In the genomic region with DNA sequence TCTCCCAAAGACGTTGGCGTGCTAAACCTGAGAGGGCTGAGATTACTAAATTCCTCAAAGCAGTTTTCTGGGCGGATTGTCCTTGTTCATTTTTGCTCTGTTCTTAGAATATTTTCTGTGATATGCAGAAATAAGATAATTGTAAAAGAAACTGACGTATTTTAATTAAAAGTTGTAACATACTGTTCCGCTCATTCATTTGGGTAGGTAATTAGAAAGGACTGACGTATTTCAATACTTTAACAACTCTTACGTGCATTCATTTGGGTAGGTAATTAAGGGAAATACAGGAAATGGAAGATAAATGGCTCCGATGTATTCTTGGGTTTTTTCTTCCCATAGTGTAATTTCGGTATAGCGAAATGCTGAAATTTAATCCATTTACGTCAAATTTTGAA, we compare ENCODE assay signal across 7 cellular contexts. TPM values are rescaled to one million over a fixed set of nuclear protein-coding genes. Genes with fewer than 3 reads are reported as not detected.
DNase-seq lines count a peak whose midpoint lies in the region; ATAC-seq lines count a peak whose summit lies in the region.

No MANE protein-coding gene starts in this region.

- DNase-seq in immature natural killer cell, result no peak
- no peak for DNase-seq in cerebellar cortex (ENCODE audit: low spot score)

- H3K9me3 ChIP-seq in HUES6 (ENCODE audit: control insufficient read depth, insufficient read depth, low read depth, low read length) (no peaks in the 10 kb centered on the region), subcutaneous abdominal adipose tissue (ENCODE audit: control insufficient read depth in 5 of 5, low read length in 5 of 5) (no peaks in the 10 kb centered on the region)

- H3K27ac ChIP-seq in HUES6 (ENCODE audit: low read depth, low read length), result no peak overlapping the region
- H3K27ac ChIP-seq in subcutaneous abdominal adipose tissue (ENCODE audit: low read depth, low read length), result peak overlapping the region; percentile 89

- H3K36me3 Mint-ChIP-seq in activated naive CD8-positive, alpha-beta T cell, result no peaks in the 10 kb centered on the region
- H3K36me3 Mint-ChIP-seq in immature natural killer cell, result no peaks in the 10 kb centered on the region

- H3K4me3 Mint-ChIP-seq in activated naive CD8-positive, alpha-beta T cell, result peak overlapping the region; percentile 100
- peak overlapping the region; percentile 93 to 100 (median 97) for H3K4me3 Mint-ChIP-seq in immature natural killer cell

- H3K9ac ChIP-seq in HUES6 (ENCODE audit: low read length), result peak overlapping the region; percentile 14
- H3K9ac ChIP-seq in subcutaneous abdominal adipose tissue (ENCODE audit: low read length in 5 of 5), result peak overlapping the region; percentile 43 to 96 (median 89)

- H3K36me3 ChIP-seq in HUES6 (ENCODE audit: control insufficient read depth, insufficient read depth, low read length) (no peaks in the 10 kb centered on the region), subcutaneous abdominal adipose tissue (ENCODE audit: control insufficient read depth in 5 of 5, insufficient read depth in 5 of 5, low read length in 5 of 5) (no peaks in the 10 kb centered on the region)

- H3K27ac Mint-ChIP-seq in activated naive CD8-positive, alpha-beta T cell, result peak overlapping the region; percentile 94
- H3K27ac Mint-ChIP-seq in immature natural killer cell, result peak overlapping the region; percentile 86 to 99 (median 96)

- peaks cover 4% of the 10 kb centered on the region; the same call in 1 of the 2 replicates for H3K27me3 ChIP-seq in HUES6 (ENCODE audit: control insufficient read depth, insufficient read depth, low read length)
- H3K27me3 ChIP-seq in subcutaneous abdominal adipose tissue (ENCODE audit: control insufficient read depth in 5 of 5, insufficient read depth in 4 of 5, low read length in 5 of 5), result no peaks in the 10 kb centered on the region

- peaks cover 77% of the 10 kb centered on the region for H3K4me1 Mint-ChIP-seq in activated naive CD8-positive, alpha-beta T cell (ENCODE audit: low read depth)
- peaks cover 76 to 84% of the 10 kb centered on the region in 2 donors for H3K4me1 Mint-ChIP-seq in immature natural killer cell

- H3K27me3 Mint-ChIP-seq in activated naive CD8-positive, alpha-beta T cell, result no peaks in the 10 kb centered on the region
- peaks cover 5 to 23% (median 19%) of the 10 kb centered on the region in 3 donors for H3K27me3 Mint-ChIP-seq in immature natural killer cell (ENCODE audit: low read depth in 3 of 3)

- H3K4me3 ChIP-seq in HUES6 (ENCODE audit: low read depth, low read length) (peak overlapping the region; percentile 81), subcutaneous abdominal adipose tissue (ENCODE audit: low read depth in 1 of 5, low read length in 5 of 5) (peak overlapping the region; percentile 87 to 92 (median 91))

- peaks cover 18% of the 10 kb centered on the region for H3K4me1 ChIP-seq in HUES6 (ENCODE audit: control insufficient read depth, insufficient read depth, low read length)
- peaks cover 0 to 73% (median 57%) of the 10 kb centered on the region in 5 donors for H3K4me1 ChIP-seq in subcutaneous abdominal adipose tissue (ENCODE audit: control insufficient read depth in 5 of 5, insufficient read depth in 5 of 5, low read length in 5 of 5)

- ATAC-seq in GM19467 (IDR thresholded peaks at IDR 0.05; ENCODE audit: unreplicated experiment) (no peak), HG02678 (IDR thresholded peaks at IDR 0.05; ENCODE audit: unreplicated experiment) (no peak)

- H3K9me3 Mint-ChIP-seq in activated naive CD8-positive, alpha-beta T cell (ENCODE audit: low read depth), result no peaks in the 10 kb centered on the region
- H3K9me3 Mint-ChIP-seq in immature natural killer cell, result no peaks in the 10 kb centered on the region

RNA-seq across cellular contexts. Expression of gene OSTF1, which starts 1.1 kb away (rescaled TPM):
- 100 to 1,000 TPM; 352 to 383 (median 365) TPM for polyA plus RNA-seq in immature natural killer cell

RNA-seq across cellular contexts. Expression of gene NMRK1, which starts 1.4 kb away (rescaled TPM):
- polyA plus RNA-seq in immature natural killer cell, result 10 to 100 TPM; 35.2 to 95.8 (median 38.6) TPM
